Comparison of ENCODE assay signal across 11 cellular contexts in the genomic region with DNA sequence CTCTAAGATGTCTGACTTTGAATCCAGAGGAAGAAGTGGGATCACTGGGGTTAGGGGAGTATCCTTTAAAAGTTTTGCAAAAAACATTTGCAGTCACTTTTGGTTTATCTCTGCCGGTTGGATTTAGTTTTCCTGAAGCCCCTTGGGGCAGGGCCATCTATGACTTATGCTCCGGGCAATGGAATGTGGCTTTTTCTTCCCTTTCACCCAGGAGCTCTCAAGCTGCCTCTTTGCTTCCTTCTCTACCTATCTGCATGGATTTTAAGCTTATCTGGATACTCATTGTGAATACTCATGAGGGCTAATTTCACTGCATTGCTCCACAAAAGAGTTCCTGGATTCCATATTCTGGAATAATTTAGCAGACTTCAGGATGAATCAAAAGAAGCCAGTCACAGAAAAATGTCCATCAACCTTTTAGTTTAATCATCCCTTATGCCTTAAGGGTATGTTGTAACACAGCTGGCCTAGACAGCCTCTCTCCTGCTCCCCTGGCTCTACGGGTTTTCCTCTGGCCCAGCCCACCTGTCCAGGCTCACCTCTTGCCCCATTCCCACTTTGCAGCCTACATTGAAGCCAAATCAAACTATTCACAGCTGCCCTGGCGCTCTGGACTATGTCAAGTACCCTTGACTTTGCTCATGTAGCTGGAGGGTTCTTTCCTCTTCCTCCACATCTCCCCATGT.
DNase-seq lines count a peak whose midpoint lies in the region; ATAC-seq and TF ChIP-seq lines count a peak whose summit lies in the region.
"Had no signal": no experiment of that assay in that cellular context is flagged by ENCODE, and none has a peak within 500 bp of the region (broad histone marks: within the 10 kb centered on the region; RNA-seq: fewer than 3 reads in every experiment).

No MANE protein-coding gene starts in this region.

- peak; percentile 59 for DNase-seq in HFFc6
- peak; percentile 73 for DNase-seq in RWPE2 (ENCODE audit: low spot score)
- peak; percentile 43 for DNase-seq in fibroblast of the aortic adventitia (ENCODE audit: low read depth)
- no peak for DNase-seq in smooth muscle cell (lab: John Stamatoyannopoulos, UW; ENCODE audit: unreplicated experiment)
- no peak for DNase-seq in stimulated activated CD4-positive, alpha-beta T cell treated with anti-CD3 and anti-CD28 coated beads, Interleukin-2, amount 100 ng/mL, for 48 hours
- no peak for DNase-seq in activated CD4-positive, alpha-beta T cell treated with anti-CD3 and anti-CD28 coated beads for 48 hours
- no peak for DNase-seq in stimulated activated naive CD4-positive, alpha-beta T cell (lab: John Stamatoyannopoulos, UW)
- DNase-seq in activated CD4-positive, alpha-beta T cell treated with anti-CD3 and anti-CD28 coated beads, Interleukin-2, amount 10 ng/mL, durations not matched to agents 24 days and 14 days: no peak
- DNase-seq: activated effector memory CD4-positive, alpha-beta T cell treated with anti-CD3 and anti-CD28 coated beads, Interleukin-2, amount 50 U/mL, for 16 hours; ovary; T-helper 1 cell had no signal

- WGBS in smooth muscle cell (ENCODE audit: low lambda C conversion rate): 16% methylated on average over 4 of the region's 4 CpGs

- peak overlapping the region; percentile 61 for H3K4me2 ChIP-seq in smooth muscle cell

- peaks cover 81% of the 10 kb centered on the region for H3K4me1 Mint-ChIP-seq in HFFc6 (ENCODE audit: low read depth)
- H3K4me1 Mint-ChIP-seq in activated CD4-positive, alpha-beta T cell treated with anti-CD3 and anti-CD28 coated beads, Interleukin-2, amount 10 ng/mL, durations not matched to agents 24 days and 14 days: no peaks in the 10 kb centered on the region

- H3K4me1 ChIP-seq in RWPE2 (ENCODE audit: insufficient read depth, poor library complexity, severe bottlenecking): peaks cover 25% of the 10 kb centered on the region
- peaks cover 15% of the 10 kb centered on the region for H3K4me1 ChIP-seq in smooth muscle cell (ENCODE audit: low read depth)

- H3K9ac ChIP-seq in smooth muscle cell (ENCODE audit: low read depth): peak overlapping the region; percentile 38

- ATAC-seq in RWPE2 (ENCODE audit: low read depth): peak; percentile 78

- H3K27me3 Mint-ChIP-seq in HFFc6 (ENCODE audit: insufficient read depth): no peaks in the 10 kb centered on the region
- H3K27me3 Mint-ChIP-seq in activated CD4-positive, alpha-beta T cell treated with anti-CD3 and anti-CD28 coated beads, Interleukin-2, amount 10 ng/mL, durations not matched to agents 24 days and 14 days: peaks cover 5% of the 10 kb centered on the region

- H3K79me2 ChIP-seq in smooth muscle cell (ENCODE audit: low read depth): no peaks in the 10 kb centered on the region

- H4K20me1 ChIP-seq in smooth muscle cell (ENCODE audit: low read depth): no peaks in the 10 kb centered on the region

- TF ChIP-seq CTCF in HFFc6 (IDR thresholded peaks at IDR 0.05) (no peak), RWPE2 (IDR thresholded peaks at IDR 0.05; ENCODE audit: poor library complexity, severe bottlenecking) (no peak), fibroblast of the aortic adventitia (IDR thresholded peaks at IDR 0.05; ENCODE audit: insufficient read depth, low read length) (no peak), smooth muscle cell (IDR thresholded peaks at IDR 0.05; ENCODE audit: borderline replicate concordance, insufficient read depth, poor library complexity, severe bottlenecking) (no peak)

- H3F3A ChIP-seq in smooth muscle cell (ENCODE audit: low read depth): peaks cover 28% of the 10 kb centered on the region

- H3K4me3 ChIP-seq in RWPE2 (ENCODE audit: severe bottlenecking) (no peak overlapping the region), fibroblast of the aortic adventitia (ENCODE audit: low read depth, low read length) (no peak overlapping the region), smooth muscle cell (no peak overlapping the region)
- H3K4me3 ChIP-seq: ovary had no signal

- H3K36me3 ChIP-seq in RWPE2 (ENCODE audit: low read depth): no peaks in the 10 kb centered on the region
- H3K36me3 ChIP-seq in smooth muscle cell (ENCODE audit: low read depth): no peaks in the 10 kb centered on the region
- H3K36me3 ChIP-seq: ovary had no signal

- H3K27ac ChIP-seq in RWPE2 (ENCODE audit: poor library complexity, severe bottlenecking): peak overlapping the region; percentile 99
- H3K27ac ChIP-seq in smooth muscle cell (ENCODE audit: low read depth): peak overlapping the region; percentile 90
- H3K27ac ChIP-seq: ovary had no signal

- H3K27ac Mint-ChIP-seq in HFFc6: peak overlapping the region; percentile 85
- no peak overlapping the region for H3K27ac Mint-ChIP-seq in activated CD4-positive, alpha-beta T cell treated with anti-CD3 and anti-CD28 coated beads, Interleukin-2, amount 10 ng/mL, durations not matched to agents 24 days and 14 days

- peaks cover 21% of the 10 kb centered on the region for H3K36me3 Mint-ChIP-seq in HFFc6 (ENCODE audit: low read depth)
- H3K36me3 Mint-ChIP-seq in activated CD4-positive, alpha-beta T cell treated with anti-CD3 and anti-CD28 coated beads, Interleukin-2, amount 10 ng/mL, durations not matched to agents 24 days and 14 days (ENCODE audit: low read depth): no peaks in the 10 kb centered on the region

- H3K27me3 ChIP-seq in RWPE2 (ENCODE audit: insufficient read depth, poor library complexity, severe bottlenecking) (no peaks in the 10 kb centered on the region), smooth muscle cell (ENCODE audit: low read depth) (no peaks in the 10 kb centered on the region)
- H3K27me3 ChIP-seq: ovary had no signal

- peaks cover 15% of the 10 kb centered on the region for H3K9me3 Mint-ChIP-seq in HFFc6
- H3K9me3 Mint-ChIP-seq in activated CD4-positive, alpha-beta T cell treated with anti-CD3 and anti-CD28 coated beads, Interleukin-2, amount 10 ng/mL, durations not matched to agents 24 days and 14 days: peaks cover 11% of the 10 kb centered on the region

- no peak overlapping the region for H2AFZ ChIP-seq in smooth muscle cell (ENCODE audit: low read depth)

- H3K9me3 ChIP-seq in RWPE2 (ENCODE audit: severe bottlenecking): no peaks in the 10 kb centered on the region
- no peaks in the 10 kb centered on the region for H3K9me3 ChIP-seq in smooth muscle cell (replicated peaks; ENCODE audit: low read depth)
- H3K9me3 ChIP-seq: ovary had no signal

- intact Hi-C loops in activated CD4-positive, alpha-beta T cell treated with anti-CD3 and anti-CD28 coated beads, Interleukin-2, amount 10 ng/mL, durations not matched to agents 24 days and 14 days (cut with micrococcal nuclease): no loop called here

- H3K4me3 Mint-ChIP-seq in HFFc6: peak overlapping the region; percentile 64
- no peak overlapping the region for H3K4me3 Mint-ChIP-seq in activated CD4-positive, alpha-beta T cell treated with anti-CD3 and anti-CD28 coated beads, Interleukin-2, amount 10 ng/mL, durations not matched to agents 24 days and 14 days

Comparison
In these comparisons a context has a peak if more than half of its experiments do, and no peak if none do; other contexts are left out.
1. DNase-seq: peak in HFFc6 (single experiment), RWPE2 (single experiment) and fibroblast of the aortic adventitia (single experiment); none in smooth muscle cell (single experiment), stimulated activated CD4-positive, alpha-beta T cell treated with anti-CD3 and anti-CD28 coated beads, Interleukin-2, amount 100 ng/mL, for 48 hours (0 of 2), activated CD4-positive, alpha-beta T cell treated with anti-CD3 and anti-CD28 coated beads for 48 hours (single experiment), stimulated activated naive CD4-positive, alpha-beta T cell (0 of 6) and activated CD4-positive, alpha-beta T cell treated with anti-CD3 and anti-CD28 coated beads, Interleukin-2, amount 10 ng/mL, durations not matched to agents 24 days and 14 days (single experiment).